ENCODE assay signal across 11 cellular contexts in the genomic region with DNA sequence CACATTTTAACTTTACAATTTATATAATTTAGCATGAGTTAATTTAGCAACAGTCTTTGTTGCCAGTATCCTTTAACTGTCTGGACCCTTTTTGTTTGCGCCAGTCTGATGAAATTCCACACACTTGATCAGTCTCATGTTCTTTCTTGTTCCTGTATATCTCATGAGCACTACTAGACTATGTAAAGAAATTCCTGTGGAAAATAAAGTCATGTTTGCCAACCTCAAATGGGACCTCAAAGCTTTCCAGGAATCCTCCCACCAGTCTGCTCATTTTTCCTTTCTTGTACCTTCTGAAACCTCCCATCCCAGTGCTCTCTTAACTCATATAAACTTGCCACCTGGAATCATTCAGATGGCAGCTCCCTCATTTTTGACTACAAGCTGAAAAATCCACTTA. TPM values are rescaled to one million over a fixed set of nuclear protein-coding genes. Genes with fewer than 3 reads are reported as not detected.
DNase-seq lines count a peak whose midpoint lies in the region; ATAC-seq and TF ChIP-seq lines count a peak whose summit lies in the region.
"Had no signal": no experiment of that assay in that cellular context is flagged by ENCODE, and none has a peak within 500 bp of the region (broad histone marks: within the 10 kb centered on the region; RNA-seq: fewer than 3 reads in every experiment).

No MANE protein-coding gene starts in this region.

- H3K23me2 ChIP-seq in H9 (ENCODE audit: insufficient read length, low read depth, low read length, poor library complexity, severe bottlenecking) = no peaks in the 10 kb centered on the region

- no peak for ATAC-seq in HG02884 (IDR thresholded peaks at IDR 0.05; ENCODE audit: unreplicated experiment)

- DNase-seq in H9 (no peak), cardiac fibroblast (ENCODE audit: low read depth in 2 of 2) (peak; percentile 7 to 52), neural crest cell (ENCODE audit: low read depth, low spot score) (no peak), coronary artery (ENCODE audit: low spot score) (no peak), NCI-H2107 (lab: John Stamatoyannopoulos, UW) (no peak)
- DNase-seq: cerebellar nuclear complex, COR-L47, NCI-H146, nucleus accumbens had no signal

- no peaks in the 10 kb centered on the region for H3K79me1 ChIP-seq in H9 (ENCODE audit: insufficient read depth, low read depth, low read length, poor library complexity, severe bottlenecking)

- no peak overlapping the region for H4K5ac ChIP-seq in H9 (ENCODE audit: insufficient read length, low read depth, low read length)

- no peak overlapping the region for H3K23ac ChIP-seq in H9 (ENCODE audit: insufficient read length, low read depth, low read length)

- 0 out of 2 replicates have a peak, but pooled peaks cover 2% of the 10 kb centered on the region for H3F3A ChIP-seq in OCI-LY1 (ENCODE audit: insufficient read depth, low read length)

- H3K4me2 ChIP-seq in H9 (ENCODE audit: insufficient read depth, insufficient read length, low read length) (peak overlapping the region; percentile 36), OCI-LY1 (ENCODE audit: low read length) (peak overlapping the region; percentile 36; the same call in 1 of the 2 replicates)

- peak overlapping the region; percentile 33 for H2AK5ac ChIP-seq in H9 (ENCODE audit: insufficient read length, low read length)

- no CpG with 5 or more reads among the region's 1 CpG for WGBS in H9 (ENCODE audit: extremely low coverage, insufficient read length, low lambda C conversion rate)

- H4K91ac ChIP-seq in H9 (ENCODE audit: insufficient read length, low read depth, low read length) = peak overlapping the region; percentile 13

- H3K18ac ChIP-seq in H9 (ENCODE audit: insufficient read length, low read depth, low read length) = peak overlapping the region; percentile 7

- H3K9ac ChIP-seq in H9 (ENCODE audit: extremely low read depth, insufficient read length, low read length) = peak overlapping the region; percentile 51
- H3K9ac ChIP-seq in OCI-LY1 (ENCODE audit: low read length) = no peak overlapping the region; the same call in 1 of the 2 replicates

- H2BK15ac ChIP-seq in H9 (ENCODE audit: low read depth, low read length) = no peak overlapping the region

- peaks cover 55 to 56% of the 10 kb centered on the region in 2 experiments for H3K4me1 Mint-ChIP-seq in H9
- H3K4me1 Mint-ChIP-seq in neural crest cell = peaks cover 16% of the 10 kb centered on the region

- H4K20me1 ChIP-seq in H9 (ENCODE audit: control insufficient read depth, insufficient read depth, insufficient read length) (no peaks in the 10 kb centered on the region), OCI-LY1 (ENCODE audit: insufficient read depth, low read length) (no peaks in the 10 kb centered on the region)

- no peak overlapping the region for H4K8ac ChIP-seq in H9 (replicated peaks; ENCODE audit: insufficient read length, low read depth, low read length)

- H3K4ac ChIP-seq in H9 (ENCODE audit: low read depth, low read length) = peak overlapping the region; percentile 79

- TF ChIP-seq CTCF in H9 (conservative IDR thresholded peaks at IDR 0.05) (no peak), OCI-LY1 (IDR thresholded peaks at IDR 0.05; ENCODE audit: low read length) (no peak), cardiac fibroblast (IDR thresholded peaks at IDR 0.05; ENCODE audit: low read depth, low read length) (no peak), neural crest cell (conservative IDR thresholded peaks at IDR 0.05) (no peak), coronary artery (IDR thresholded peaks at IDR 0.05) (no peak)

- peak overlapping the region; percentile 80 for H3T11ph ChIP-seq in H9 (ENCODE audit: low read length)

- H3K36me3 Mint-ChIP-seq in H9 (ENCODE audit: insufficient read depth in 1 of 3, low read depth in 3 of 3) (peaks cover 3 to 9% (median 4%) of the 10 kb centered on the region in 3 experiments; a peak in 5 of 7 replicates), neural crest cell (ENCODE audit: low read depth) (no peaks in the 10 kb centered on the region)

- no peak overlapping the region for H2AFZ ChIP-seq in H9 (ENCODE audit: low read length)
- H2AFZ ChIP-seq in OCI-LY1 (ENCODE audit: low read length) = no peak overlapping the region

- peak overlapping the region; percentile 44 for H2BK5ac ChIP-seq in H9 (ENCODE audit: insufficient read length, low read length)

- H3K4me3 Mint-ChIP-seq in H9 = peak overlapping the region; percentile 30 to 63; a peak in 4 of 5 replicates
- peak overlapping the region; percentile 29 for H3K4me3 Mint-ChIP-seq in neural crest cell

- H3K27me3 ChIP-seq in H9 (ENCODE audit: insufficient read depth, low read length) (no peaks in the 10 kb centered on the region), OCI-LY1 (ENCODE audit: insufficient read depth, low read length) (no peaks in the 10 kb centered on the region)

- peaks cover 23% of the 10 kb centered on the region; the same call in 1 of the 2 replicates for H3K79me2 ChIP-seq in H9 (ENCODE audit: insufficient read depth, low read length)
- H3K79me2 ChIP-seq in OCI-LY1 (ENCODE audit: insufficient read depth, low read length) = peaks cover 77% of the 10 kb centered on the region

- H2BK120ac ChIP-seq in H9 (ENCODE audit: low read depth, low read length, poor library complexity, severe bottlenecking) = peak overlapping the region; percentile 86

- no peak overlapping the region for H3K4me3 ChIP-seq in OCI-LY1 (ENCODE audit: low read depth, low read length, poor library complexity, severe bottlenecking)
- no peak overlapping the region for H3K4me3 ChIP-seq in cardiac fibroblast (replicated peaks in 1 of 2; ENCODE audit: low read depth in 2 of 2, low read length in 2 of 2)
- no peak overlapping the region for H3K4me3 ChIP-seq in coronary artery

- no peaks in the 10 kb centered on the region for H3K27me3 Mint-ChIP-seq in H9 (ENCODE audit: low read depth)
- no peaks in the 10 kb centered on the region for H3K27me3 Mint-ChIP-seq in neural crest cell (ENCODE audit: low read depth)

- peak overlapping the region; percentile 19 for H2BK12ac ChIP-seq in H9 (ENCODE audit: insufficient read length, low read depth, low read length)

- no peak overlapping the region for H3K56ac ChIP-seq in H9 (ENCODE audit: insufficient read length, low read depth, low read length)

- H3K27ac Mint-ChIP-seq in H9 (peak overlapping the region; percentile 95 to 98 (median 97)), neural crest cell (ENCODE audit: unreplicated experiment) (peak overlapping the region; percentile 74)

- H3K36me3 ChIP-seq in OCI-LY1 (ENCODE audit: insufficient read depth, low read length) = no peaks in the 10 kb centered on the region

- H3K9me2 ChIP-seq in OCI-LY1 (ENCODE audit: low read depth, low read length) = no peaks in the 10 kb centered on the region

- peak overlapping the region; percentile 73; the same call in 1 of the 2 replicates for H3K14ac ChIP-seq in H9 (ENCODE audit: insufficient read depth, low read length)

- H3K9me3 ChIP-seq in H9 (ENCODE audit: control insufficient read depth, low read depth, low read length) = no peaks in the 10 kb centered on the region
- H3K9me3 ChIP-seq in OCI-LY1 (ENCODE audit: low read length) = no peaks in the 10 kb centered on the region

- peaks cover 5% of the 10 kb centered on the region for H3K4me1 ChIP-seq in H9 (ENCODE audit: insufficient read depth, low read length)
- peaks cover 83% of the 10 kb centered on the region for H3K4me1 ChIP-seq in OCI-LY1 (ENCODE audit: insufficient read depth, low read length, severe bottlenecking)

- H3K27ac ChIP-seq in H9 (ENCODE audit: insufficient read length, low read depth, low read length) (peak overlapping the region; percentile 99), OCI-LY1 (ENCODE audit: low read depth, low read length, poor library complexity, severe bottlenecking) (peak overlapping the region; percentile 18), coronary artery (no peak overlapping the region)

- H2BK20ac ChIP-seq in H9 (ENCODE audit: low read depth, low read length, poor library complexity, severe bottlenecking) = peak overlapping the region; percentile 97

- H3K9me3 Mint-ChIP-seq in H9 (no peaks in the 10 kb centered on the region; a peak in 1 of 5 replicates), neural crest cell (no peaks in the 10 kb centered on the region)

RNA-seq across cellular contexts. Expression of a gene that starts 8.0 kb away (rescaled TPM):
- total RNA-seq in H9 (2021) = 53.8 and 63.5 TPM in 2 replicates
- 24.1 and 24.8 TPM in 2 replicates for total RNA-seq in neural crest cell

Comparison
In these comparisons a context has a peak if more than half of its experiments do, and no peak if none do; other contexts are left out.
1. DNase-seq: peak in cardiac fibroblast (2 of 2); none in H9 (single experiment), neural crest cell (single experiment), coronary artery (single experiment) and NCI-H2107 (single experiment).
2. H3K27ac ChIP-seq: peak in H9 (single experiment) and OCI-LY1 (single experiment); none in coronary artery (0 of 2).